10 cellular contexts compared by ENCODE assay signal in the genomic region with DNA sequence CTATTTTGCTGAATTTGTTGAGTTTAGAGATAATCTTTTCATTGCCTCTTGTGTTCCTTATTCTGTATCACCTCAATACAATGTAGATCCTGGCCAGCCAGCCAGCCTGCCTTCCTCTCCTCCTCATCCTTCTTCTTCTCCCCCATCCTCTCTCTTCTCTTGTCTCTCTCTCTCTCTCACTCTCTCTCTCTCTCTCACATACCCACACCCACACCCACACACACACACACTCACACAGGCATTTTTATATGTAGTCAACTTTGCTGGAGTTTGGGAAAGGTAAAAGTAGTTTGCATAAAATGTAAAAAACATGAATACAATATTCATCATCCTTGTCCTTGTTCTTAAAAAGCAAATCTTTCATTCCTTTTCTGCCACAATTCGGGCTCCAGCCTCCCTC.
DNase-seq lines count a peak whose midpoint lies in the region; ATAC-seq and TF ChIP-seq lines count a peak whose summit lies in the region.
"Had no signal": no experiment of that assay in that cellular context is flagged by ENCODE, and none has a peak within 500 bp of the region (broad histone marks: within the 10 kb centered on the region; RNA-seq: fewer than 3 reads in every experiment).

No MANE protein-coding gene starts in this region.

- TF ChIP-seq POLR2A in heart left ventricle (IDR thresholded peaks at IDR 0.05), result no peak

- ATAC-seq in heart left ventricle, result no peak
- ATAC-seq in Right ventricle myocardium superior (ENCODE audit: poor library complexity), result no peak
- ATAC-seq in GM18907 (IDR thresholded peaks at IDR 0.05; ENCODE audit: unreplicated experiment), result no peak
- no peak for ATAC-seq in HG02763 (IDR thresholded peaks at IDR 0.05; ENCODE audit: unreplicated experiment)

- H3K36me3 ChIP-seq in heart left ventricle, result no peaks in the 10 kb centered on the region
- H3K36me3 ChIP-seq in colonic mucosa, result no peaks in the 10 kb centered on the region
- no peaks in the 10 kb centered on the region for H3K36me3 ChIP-seq in muscle layer of duodenum (ENCODE audit: control insufficient read depth in 1 of 2, insufficient read depth in 2 of 2, low read length in 2 of 2)
- no peaks in the 10 kb centered on the region for H3K36me3 ChIP-seq in urinary bladder (ENCODE audit: insufficient read depth)

- intact Hi-C loops in heart left ventricle (cut with DNase I) (loop anchor here in 2 of 10 donors (2.0 to 10.0 kb wide), 2 partner anchors 50 to 58 kb away; no protein-coding TSS in a partner anchor), Right ventricle myocardium superior (cut with DNase I) (loop anchor here (10.0 kb wide), 1 partner anchor 50 kb away; no protein-coding TSS in a partner anchor), colonic mucosa (cut with DNase I) (no loop called here)

- peak overlapping the region in 1 of 2 donors; percentile 76 for H3K9ac ChIP-seq in colonic mucosa (ENCODE audit: low read depth in 2 of 2, low read length in 2 of 2)

- H3K27me3 ChIP-seq in heart left ventricle (no peaks in the 10 kb centered on the region), colonic mucosa (no peaks in the 10 kb centered on the region), muscle layer of duodenum (ENCODE audit: low read depth, low read length) (no peaks in the 10 kb centered on the region)

- H3K4me1 ChIP-seq in heart left ventricle, result peaks cover 0 to 33% (median 1%) of the 10 kb centered on the region in 12 donors
- no peaks in the 10 kb centered on the region for H3K4me1 ChIP-seq in colonic mucosa
- peaks cover 4 to 7% of the 10 kb centered on the region in 2 donors for H3K4me1 ChIP-seq in muscle layer of duodenum (ENCODE audit: control insufficient read depth in 1 of 2, insufficient read depth in 2 of 2, low read length in 2 of 2)
- peaks cover 1% of the 10 kb centered on the region for H3K4me1 ChIP-seq in urinary bladder (ENCODE audit: insufficient read depth)

- DNase-seq in heart left ventricle, result no peak
- DNase-seq in Right ventricle myocardium superior, result no peak
- no peak for DNase-seq in colonic mucosa
- DNase-seq in NCI-H1436 (lab: John Stamatoyannopoulos, UW), result no peak
- DNase-seq: NCI-H1417, retina had no signal

- H3K9me3 ChIP-seq in heart left ventricle (no peaks in the 10 kb centered on the region), colonic mucosa (no peaks in the 10 kb centered on the region), muscle layer of duodenum (ENCODE audit: control insufficient read depth in 1 of 2, low read length in 2 of 2) (no peaks in the 10 kb centered on the region)

- H3K4me3 ChIP-seq in heart left ventricle (peak overlapping the region in 8 of 12 donors; percentile 24 to 70 (median 46)), colonic mucosa (peak overlapping the region; percentile 20), muscle layer of duodenum (ENCODE audit: low read depth in 1 of 2, low read length in 2 of 2) (peak overlapping the region; percentile 26 to 34), urinary bladder (ENCODE audit: low read depth, low read length) (peak overlapping the region; percentile 10)

- H3K27ac ChIP-seq in heart left ventricle (peak overlapping the region in 11 of 12 donors; percentile 9 to 91 (median 81)), colonic mucosa (peak overlapping the region; percentile 89), muscle layer of duodenum (ENCODE audit: low read length) (peak overlapping the region; percentile 74), urinary bladder (ENCODE audit: low read depth) (peak overlapping the region; percentile 75)

- 21 to 42% (median 34%) methylated on average over 1 of the region's 1 CpG for WGBS in heart left ventricle, 4 donors
- WGBS in urinary bladder, result 8% methylated on average over 1 of the region's 1 CpG

- TF ChIP-seq CTCF in heart left ventricle (IDR thresholded peaks at IDR 0.05) (no peak), colonic mucosa (IDR thresholded peaks at IDR 0.05) (no peak)
